ENCODE assay signal across 23 cellular contexts in the genomic region with DNA sequence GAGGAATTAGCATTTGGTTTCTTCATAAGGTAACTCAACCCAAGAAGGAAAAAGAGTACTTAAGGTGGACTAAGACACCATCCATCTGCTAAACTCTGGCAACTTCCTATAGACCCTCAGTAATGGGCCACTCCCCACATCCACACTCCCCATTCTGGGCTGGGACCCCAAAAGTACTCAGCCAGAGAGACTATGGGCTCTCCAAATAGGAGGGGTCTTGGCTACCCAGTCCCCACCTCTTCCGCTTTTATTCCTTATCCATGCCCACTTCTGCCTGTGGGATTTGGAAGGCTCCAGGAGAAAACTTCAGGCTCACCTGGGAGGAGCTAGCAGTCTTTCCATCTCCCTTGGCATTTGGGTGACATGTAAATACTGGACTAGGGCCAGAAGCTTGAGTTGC.
"Had no signal": no experiment of that assay in that cellular context is flagged by ENCODE, and none has a peak within 500 bp of the region (broad histone marks: within the 10 kb centered on the region; RNA-seq: fewer than 3 reads in every experiment).

No MANE protein-coding gene starts in this region.

- H3K9me3 Mint-ChIP-seq: dendritic cell treated with granulocyte-macrophage colony-stimulating factor and Interleukin-4, amounts not matched to agents 40 ng/mL and 50 ng/mL, for 4 days; effector memory CD8-positive, alpha-beta T cell had no signal

- H3K27me3 ChIP-seq: colonic mucosa, foreskin keratinocyte, gastrocnemius medialis, hepatocyte had no signal

- H3K27ac ChIP-seq: colonic mucosa, coronary artery, dorsolateral prefrontal cortex, epithelial cell of prostate, esophagus squamous epithelium, foreskin keratinocyte, gastrocnemius medialis, gastroesophageal sphincter, heart left ventricle, heart right ventricle, hepatocyte had no signal

- H3K9me3 ChIP-seq: colonic mucosa, esophagus squamous epithelium, gastrocnemius medialis, gastroesophageal sphincter, heart left ventricle, heart right ventricle had no signal

- H3K4me1 Mint-ChIP-seq: endodermal cell had no signal

- H3K27ac Mint-ChIP-seq: dendritic cell treated with granulocyte-macrophage colony-stimulating factor and Interleukin-4, amounts not matched to agents 40 ng/mL and 50 ng/mL, for 4 days; effector memory CD8-positive, alpha-beta T cell; endodermal cell had no signal

- H3K36me3 ChIP-seq: colonic mucosa, esophagus squamous epithelium, gastrocnemius medialis, gastroesophageal sphincter, heart left ventricle, heart right ventricle had no signal

- H3K27me3 Mint-ChIP-seq: dendritic cell treated with granulocyte-macrophage colony-stimulating factor and Interleukin-4, amounts not matched to agents 40 ng/mL and 50 ng/mL, for 4 days had no signal

- DNase-seq: colonic mucosa; cortex of kidney; dermis blood vessel endothelial cell; dorsolateral prefrontal cortex; effector CD4-positive, alpha-beta T cell; effector CD8-positive, alpha-beta T cell; effector memory CD4-positive, alpha-beta T cell; effector memory CD8-positive, alpha-beta T cell; endodermal cell; erythroblast; esophagus squamous epithelium; foreskin fibroblast; foreskin keratinocyte; foreskin melanocyte; gastrocnemius medialis; glutamatergic neuron; heart left ventricle; heart right ventricle had no signal

- H3K4me1 ChIP-seq: colonic mucosa, esophagus squamous epithelium, foreskin keratinocyte, gastrocnemius medialis, gastroesophageal sphincter, heart left ventricle, heart right ventricle had no signal

- H3K4me3 Mint-ChIP-seq: dendritic cell treated with granulocyte-macrophage colony-stimulating factor and Interleukin-4, amounts not matched to agents 40 ng/mL and 50 ng/mL, for 4 days; effector memory CD8-positive, alpha-beta T cell; endodermal cell had no signal

- H3K4me3 ChIP-seq: colonic mucosa, coronary artery, dorsolateral prefrontal cortex, esophagus squamous epithelium, gastrocnemius medialis, gastroesophageal sphincter, heart left ventricle, heart right ventricle, hepatocyte had no signal
